21 cellular contexts compared by ENCODE assay signal in the genomic region with DNA sequence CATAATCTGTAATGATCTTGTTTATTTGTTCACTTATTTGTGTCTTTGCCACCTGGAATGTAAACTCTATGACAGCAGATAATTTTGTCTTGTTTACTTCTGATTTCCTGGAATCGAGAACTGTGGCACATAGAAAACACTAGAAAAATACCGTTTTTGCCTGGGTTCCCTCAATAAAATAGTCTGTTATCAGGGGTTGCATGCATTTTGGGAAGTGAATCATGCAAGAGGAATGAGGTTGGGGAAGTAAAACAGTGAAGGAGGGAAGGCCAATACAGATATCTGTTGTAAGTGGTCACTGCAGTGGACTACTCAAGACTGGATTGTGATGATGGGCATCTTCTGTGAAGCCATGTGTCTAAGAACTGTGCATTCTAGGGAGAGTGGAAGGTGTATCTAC. TPM values are rescaled to one million over a fixed set of nuclear protein-coding genes. Genes with fewer than 3 reads are reported as not detected.
A peak's percentile ranks its signal among the peaks of the same experiment; 100 is the strongest.
DNase-seq lines count a peak whose midpoint lies in the region; ATAC-seq and TF ChIP-seq lines count a peak whose summit lies in the region.
"Had no signal": no experiment of that assay in that cellular context is flagged by ENCODE, and none has a peak within 500 bp of the region (broad histone marks: within the 10 kb centered on the region; RNA-seq: fewer than 3 reads in every experiment).

No MANE protein-coding gene starts in this region.

- H3K36me3 Mint-ChIP-seq in naive thymus-derived CD4-positive, alpha-beta T cell, result peaks cover 0 to 12% (median 0%) of the 10 kb centered on the region in 5 donors
- H3K36me3 Mint-ChIP-seq in activated T-cell treated with anti-CD3 and anti-CD28 coated beads, Interleukin-2, amount 50 U/mL, for 4 hours (ENCODE audit: insufficient read depth), result no peaks in the 10 kb centered on the region
- H3K36me3 Mint-ChIP-seq: stimulated activated effector memory CD8-positive, alpha-beta T cell treated with anti-CD3 and anti-CD28 coated beads, Interleukin-12 subunit alpha, Interleukin-12 subunit beta, amount 100 ng/mL, for 72 hours had no signal

- H3K27ac ChIP-seq in cingulate gyrus (ENCODE audit: low read depth, low read length) (peak overlapping the region; percentile 8), uterus (no peak overlapping the region)
- no peak overlapping the region for H3K27ac ChIP-seq in naive thymus-derived CD4-positive, alpha-beta T cell (ENCODE audit: low read depth, low read length)
- H3K27ac ChIP-seq: coronary artery, parathyroid adenoma, Peyer's patch, tibial nerve had no signal

- intact Hi-C loops in naive thymus-derived CD4-positive, alpha-beta T cell (cut with micrococcal nuclease), result no loop called here
- intact Hi-C loops in uterus (cut with DNase I; ENCODE audit: low total_unique reads), result no loop called here

- POLR2A ChIA-PET in naive thymus-derived CD4-positive, alpha-beta T cell (lab: Charles Lee), result no interaction called here

- peaks cover 19 to 55% (median 45%) of the 10 kb centered on the region in 7 donors for H3K4me1 Mint-ChIP-seq in naive thymus-derived CD4-positive, alpha-beta T cell
- peaks cover 9% of the 10 kb centered on the region for H3K4me1 Mint-ChIP-seq in activated T-cell treated with anti-CD3 and anti-CD28 coated beads, Interleukin-2, amount 50 U/mL, for 4 hours (ENCODE audit: low read depth)
- H3K4me1 Mint-ChIP-seq: stimulated activated effector memory CD8-positive, alpha-beta T cell treated with anti-CD3 and anti-CD28 coated beads, Interleukin-12 subunit alpha, Interleukin-12 subunit beta, amount 100 ng/mL, for 72 hours had no signal

- H3K4me3 Mint-ChIP-seq in naive thymus-derived CD4-positive, alpha-beta T cell, result peak overlapping the region in 1 of 10 donors; percentile 22
- no peak overlapping the region for H3K4me3 Mint-ChIP-seq in activated T-cell treated with anti-CD3 and anti-CD28 coated beads, Interleukin-2, amount 50 U/mL, for 4 hours
- H3K4me3 Mint-ChIP-seq: HFFc6; stimulated activated effector memory CD8-positive, alpha-beta T cell treated with anti-CD3 and anti-CD28 coated beads, Interleukin-12 subunit alpha, Interleukin-12 subunit beta, amount 100 ng/mL, for 72 hours had no signal

- DNase-seq in EH (ENCODE audit: low read depth), result peak; percentile 62
- DNase-seq in OCI-M1 (lab: John Stamatoyannopoulos, UW), result peak; percentile 41
- no peak for DNase-seq in naive thymus-derived CD4-positive, alpha-beta T cell
- no peak for DNase-seq in uterus
- no peak for DNase-seq in GM20000 (ENCODE audit: low spot score)
- no peak for DNase-seq in NCI-H2081 treated with DMSO at 0.1 percent for 48 hours (lab: John Stamatoyannopoulos, UW)
- DNase-seq in activated T-cell treated with anti-CD3 and anti-CD28 coated beads, Interleukin-2, amount 50 U/mL, for 4 hours, result no peak
- DNase-seq: activated gamma-delta T cell treated with Interleukin-2 at 50 U/mL for 16 hours, DMS153, erythroblast, heart left ventricle, HFFc6, NCI-H2029, NCI-H526 treated with DMSO at 0.1 percent for 48 hours, Peyer's patch, T-helper 1 cell had no signal

- no peaks in the 10 kb centered on the region for H3K27me3 ChIP-seq in naive thymus-derived CD4-positive, alpha-beta T cell (ENCODE audit: control insufficient read depth in 2 of 2, insufficient read depth in 2 of 2, low read length in 2 of 2)
- H3K27me3 ChIP-seq in uterus, result no peaks in the 10 kb centered on the region
- H3K27me3 ChIP-seq: heart left ventricle, Peyer's patch, tibial nerve had no signal

- H3K36me3 ChIP-seq in naive thymus-derived CD4-positive, alpha-beta T cell (ENCODE audit: control insufficient read depth in 2 of 3, insufficient read depth in 3 of 3, low read length in 3 of 3), result no peaks in the 10 kb centered on the region
- no peaks in the 10 kb centered on the region for H3K36me3 ChIP-seq in uterus
- H3K36me3 ChIP-seq: heart left ventricle, Peyer's patch, tibial nerve had no signal

- peaks cover 0 to 24% (median 0%) of the 10 kb centered on the region in 5 donors for H3K27me3 Mint-ChIP-seq in naive thymus-derived CD4-positive, alpha-beta T cell
- no peaks in the 10 kb centered on the region for H3K27me3 Mint-ChIP-seq in activated T-cell treated with anti-CD3 and anti-CD28 coated beads, Interleukin-2, amount 50 U/mL, for 4 hours (ENCODE audit: low read depth)

- H3K9me3 ChIP-seq in naive thymus-derived CD4-positive, alpha-beta T cell (ENCODE audit: control insufficient read depth in 2 of 3, low read length in 3 of 3), result no peaks in the 10 kb centered on the region
- no peaks in the 10 kb centered on the region for H3K9me3 ChIP-seq in uterus
- H3K9me3 ChIP-seq: heart left ventricle, Peyer's patch, tibial nerve had no signal

- H3K4me3 ChIP-seq in naive thymus-derived CD4-positive, alpha-beta T cell (ENCODE audit: low read length), result no peak overlapping the region
- no peak overlapping the region for H3K4me3 ChIP-seq in uterus
- H3K4me3 ChIP-seq: coronary artery, heart left ventricle, Peyer's patch, tibial nerve had no signal

- CTCF ChIA-PET in naive thymus-derived CD4-positive, alpha-beta T cell (lab: Charles Lee), result interaction anchor here (0.6 to 0.7 kb wide), 2 partner anchors 62 to 162 kb away, joined by 3 read pairs; no protein-coding TSS in a partner anchor

- peaks cover 0 to 8% (median 0%) of the 10 kb centered on the region in 11 donors for H3K9me3 Mint-ChIP-seq in naive thymus-derived CD4-positive, alpha-beta T cell
- H3K9me3 Mint-ChIP-seq in activated T-cell treated with anti-CD3 and anti-CD28 coated beads, Interleukin-2, amount 50 U/mL, for 4 hours, result no peaks in the 10 kb centered on the region
- H3K9me3 Mint-ChIP-seq: HFFc6; stimulated activated effector memory CD8-positive, alpha-beta T cell treated with anti-CD3 and anti-CD28 coated beads, Interleukin-12 subunit alpha, Interleukin-12 subunit beta, amount 100 ng/mL, for 72 hours had no signal

- TF ChIP-seq CTCF in uterus (IDR thresholded peaks at IDR 0.05) (no peak), GM20000 (IDR thresholded peaks at IDR 0.05; ENCODE audit: extremely low read depth, missing control alignments) (no peak)

- ATAC-seq in naive thymus-derived CD4-positive, alpha-beta T cell, result peak; percentile 36
- no peak for ATAC-seq in activated T-cell treated with anti-CD3 and anti-CD28 coated beads, Interleukin-2, amount 50 U/mL, for 4 hours
- ATAC-seq: heart left ventricle; stimulated activated effector memory CD8-positive, alpha-beta T cell treated with anti-CD3 and anti-CD28 coated beads, Interleukin-12 subunit alpha, Interleukin-12 subunit beta, amount 100 ng/mL, for 72 hours had no signal

- peaks cover 0 to 12% of the 10 kb centered on the region in 2 donors for H3K4me1 ChIP-seq in naive thymus-derived CD4-positive, alpha-beta T cell (ENCODE audit: control insufficient read depth in 2 of 2, insufficient read depth in 2 of 2, low read length in 2 of 2)
- no peaks in the 10 kb centered on the region for H3K4me1 ChIP-seq in uterus
- H3K4me1 ChIP-seq: Peyer's patch had no signal

- no peak for TF ChIP-seq POLR2A in uterus (IDR thresholded peaks at IDR 0.05)

- H3K27ac Mint-ChIP-seq in naive thymus-derived CD4-positive, alpha-beta T cell, result peak overlapping the region in 4 of 9 donors; percentile 22 to 33 (median 25)
- H3K27ac Mint-ChIP-seq: HFFc6; stimulated activated effector memory CD8-positive, alpha-beta T cell treated with anti-CD3 and anti-CD28 coated beads, Interleukin-12 subunit alpha, Interleukin-12 subunit beta, amount 100 ng/mL, for 72 hours had no signal

RNA-seq across cellular contexts. Expression of gene IL6ST, which starts 45.2 kb away (rescaled TPM):
- total RNA-seq in naive thymus-derived CD4-positive, alpha-beta T cell, result 100 to 1,000 TPM; 101 to 372 (median 346) TPM
- 100 to 1,000 TPM; 130 to 148 TPM for polyA plus RNA-seq in naive thymus-derived CD4-positive, alpha-beta T cell
- 100 to 1,000 TPM; 147 to 414 (median 364) TPM for total RNA-seq in uterus
- 10 to 100 TPM; 74.9 to 97.1 (median 79.1) TPM for total RNA-seq in activated T-cell treated with anti-CD3 and anti-CD28 coated beads, Interleukin-2, amount 50 U/mL, for 4 hours

Comparison
In these comparisons a context has a peak if more than half of its experiments do, and no peak if none do; other contexts are left out.
1. DNase-seq: peak in EH (single experiment) and OCI-M1 (single experiment); none in naive thymus-derived CD4-positive, alpha-beta T cell (0 of 9), uterus (0 of 2), GM20000 (single experiment), NCI-H2081 treated with DMSO at 0.1 percent for 48 hours (single experiment) and activated T-cell treated with anti-CD3 and anti-CD28 coated beads, Interleukin-2, amount 50 U/mL, for 4 hours (single experiment).